Comparison of ENCODE assay signal across 9 cellular contexts in the genomic region with DNA sequence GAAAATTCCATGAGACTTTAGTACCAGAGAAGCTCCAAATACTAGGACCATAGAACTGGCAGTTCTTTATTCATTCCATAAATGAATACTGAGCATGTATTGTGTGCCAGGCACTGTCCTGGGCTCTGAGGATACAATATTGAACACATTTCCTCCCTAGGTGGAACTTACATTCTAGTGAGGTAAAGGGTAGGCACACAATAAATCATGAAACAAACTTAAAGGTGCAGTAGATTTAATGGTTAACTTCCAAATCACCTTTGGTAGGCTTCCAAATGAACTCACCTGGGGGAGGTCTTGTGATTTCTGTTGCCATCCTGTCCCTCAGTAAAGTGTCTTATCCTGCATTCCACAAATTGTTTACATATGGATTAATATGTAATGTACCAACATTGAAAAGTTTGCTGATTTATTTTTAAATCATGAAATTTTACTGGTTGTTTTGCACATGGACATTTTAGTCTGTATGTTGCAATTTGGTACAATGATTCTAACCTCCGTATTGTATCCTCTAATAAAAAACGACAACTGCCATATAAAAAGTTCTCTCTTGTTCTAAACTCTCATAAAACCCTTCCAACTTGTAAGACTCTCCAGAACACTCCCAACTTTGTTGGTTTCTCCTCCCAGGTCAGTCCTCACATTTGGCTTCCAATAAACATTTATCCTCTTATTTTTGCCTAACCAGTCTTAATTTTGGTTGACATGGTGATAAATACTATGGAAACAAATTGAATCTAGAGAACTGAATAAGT. TPM values are rescaled to one million over a fixed set of nuclear protein-coding genes. Genes with fewer than 3 reads are reported as not detected.
"Had no signal": no experiment of that assay in that cellular context is flagged by ENCODE, and none has a peak within 500 bp of the region (broad histone marks: within the 10 kb centered on the region; RNA-seq: fewer than 3 reads in every experiment).

No MANE protein-coding gene starts in this region.

- DNase-seq: GM23248, GOT3, H9, HCEC 1CT, IMR-90, KG1 had no signal

- H3K27ac Mint-ChIP-seq: H9 had no signal

- H3K4me3 ChIP-seq: GM23248, K562 had no signal

- FAIRE-seq: HTR-8/SVneo, K562 had no signal

- ATAC-seq: K562 had no signal

- H3K4me3 Mint-ChIP-seq: H9 had no signal

- H3K27ac ChIP-seq: GM23248, HL-60 had no signal

RNA-seq across cellular contexts. Expression of a gene that starts 4.5 kb away (rescaled TPM):
- total RNA-seq: GM23248, H9, IMR-90, K562 had no signal
- polyA plus RNA-seq: GM23248, IMR-90 had no signal
